ENCODE assay signal across 2 cellular contexts in genomic region chr2:151247432-151247831, GRCh38.
TF ChIP-seq lines count a peak whose summit lies in the region.

No MANE protein-coding gene starts in this region.

TF ChIP-seq in HCT116, 20 proteins besides CTCF, POLR2A, EP300 and RAD21:
- TF ChIP-seq CBX3 (IDR thresholded peaks at IDR 0.05; ENCODE audit: low read depth) (0 out of 2 replicates have a peak, but pooled peaks have one; percentile 34), ZNF274 (IDR thresholded peaks at IDR 0.05; ENCODE audit: low read depth, low read length) (no peak)
TF ChIP-seq in HCT116: peak in this region for 1.

TF ChIP-seq in K562, 482 proteins besides CTCF, POLR2A, EP300 and RAD21:
- TF ChIP-seq ZNF395 (CRISPR knock-in tag; IDR thresholded peaks at IDR 0.05): no peak
- no peak for TF ChIP-seq SAP30 (IDR thresholded peaks at IDR 0.05; ENCODE audit: borderline replicate concordance, insufficient read depth, low read depth, low read length, poor library complexity, severe bottlenecking)
- TF ChIP-seq CTBP1 (IDR thresholded peaks at IDR 0.05; ENCODE audit: borderline replicate concordance): no peak
- no peak for TF ChIP-seq ZNF511 (CRISPR knock-in tag; IDR thresholded peaks at IDR 0.05)
- TF ChIP-seq CBX3 (IDR thresholded peaks at IDR 0.05; ENCODE audit: borderline replicate concordance in 1 of 2, low read length in 2 of 2): 0 out of 3 replicates have a peak, but pooled peaks of 1 of the 2 experiments have one; percentile 50
- no peak for TF ChIP-seq CTCFL (IDR thresholded peaks at IDR 0.05; ENCODE audit: borderline replicate concordance, insufficient read depth, low read depth, low read length, poor library complexity, severe bottlenecking)
- TF ChIP-seq SMAD3 (CRISPR knock-in tag; conservative IDR thresholded peaks at IDR 0.05): no peak
- TF ChIP-seq FOXJ3 (CRISPR knock-in tag; IDR thresholded peaks at IDR 0.05): no peak
- TF ChIP-seq NEUROD1 (IDR thresholded peaks at IDR 0.05; ENCODE audit: borderline replicate concordance, low read depth, low read length, partially characterized antibody): no peak
- TF ChIP-seq ZBTB1 (CRISPR knock-in tag; IDR thresholded peaks at IDR 0.05; ENCODE audit: borderline replicate concordance, low read depth): no peak
- TF ChIP-seq NFE2L1 (tag; IDR thresholded peaks at IDR 0.05; ENCODE audit: borderline replicate concordance, low read depth): no peak
- TF ChIP-seq HES1 (IDR thresholded peaks at IDR 0.05; ENCODE audit: low read depth): no peak
- no peak for TF ChIP-seq MNT (conservative IDR thresholded peaks at IDR 0.05)
- peak; percentile 57; the same call in 1 of the 2 replicates for TF ChIP-seq TRIM28 (IDR thresholded peaks at IDR 0.05)
- TF ChIP-seq ATF6 (CRISPR knock-in tag; IDR thresholded peaks at IDR 0.05): no peak
- no peak for TF ChIP-seq ARID1B (IDR thresholded peaks at IDR 0.05)
- no peak for TF ChIP-seq SMARCA5 (IDR thresholded peaks at IDR 0.05)
